ENCODE assay signal across 8 cellular contexts in the genomic region with DNA sequence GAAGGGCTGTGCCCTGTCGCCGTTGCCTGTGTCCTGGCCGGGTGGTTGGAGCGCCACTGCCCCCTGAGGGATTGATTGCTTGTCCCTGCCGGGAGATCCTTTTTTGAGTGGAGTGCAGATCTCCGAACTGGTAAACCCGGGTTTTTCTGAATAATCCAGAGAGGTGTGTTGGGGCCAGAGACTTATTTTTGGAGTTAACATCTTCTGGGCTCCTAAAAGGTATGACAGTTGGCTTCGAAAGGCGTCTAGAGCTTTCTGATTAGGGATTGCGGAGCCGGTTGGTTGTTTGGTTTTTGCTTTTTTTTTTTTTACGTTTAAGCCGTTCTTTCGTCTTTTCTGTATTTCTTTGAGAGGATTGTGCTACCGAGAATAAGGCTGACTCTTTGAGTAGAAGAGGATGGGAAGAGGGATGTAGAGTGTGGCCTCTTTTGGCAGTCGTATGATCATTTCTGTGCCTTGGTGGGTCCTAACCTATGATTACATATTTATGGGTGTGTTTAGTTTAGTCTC. TPM values are rescaled to one million over a fixed set of nuclear protein-coding genes. Genes with fewer than 3 reads are reported as not detected.
DNase-seq lines count a peak whose midpoint lies in the region; ATAC-seq and TF ChIP-seq lines count a peak whose summit lies in the region.

No MANE protein-coding gene starts in this region.

- H2BK120ac ChIP-seq in H9 (ENCODE audit: low read depth, low read length, poor library complexity, severe bottlenecking) = no peak overlapping the region

- H3K9ac ChIP-seq in H9 (ENCODE audit: extremely low read depth, insufficient read length, low read length) (peak overlapping the region; percentile 83), adipocyte (ENCODE audit: low read length) (peak overlapping the region; percentile 98)

- H3K27ac Mint-ChIP-seq in H9 = no peak overlapping the region

- H3K4me1 Mint-ChIP-seq in H9 = peaks cover 4% of the 10 kb centered on the region in 2 experiments

- H3K4me2 ChIP-seq in H9 (ENCODE audit: insufficient read depth, insufficient read length, low read length) = peak overlapping the region; percentile 53

- H3K14ac ChIP-seq in H9 (ENCODE audit: insufficient read depth, low read length) = peak overlapping the region; percentile 93

- H3K4me1 ChIP-seq in A673 (ENCODE audit: insufficient read depth, low read length, poor library complexity, severe bottlenecking) = peaks cover 15% of the 10 kb centered on the region
- no peaks in the 10 kb centered on the region; the same call in 1 of the 2 replicates for H3K4me1 ChIP-seq in H9 (ENCODE audit: insufficient read depth, low read length)
- peaks cover 27% of the 10 kb centered on the region for H3K4me1 ChIP-seq in adipocyte (ENCODE audit: control insufficient read depth, insufficient read depth, low read length)
- H3K4me1 ChIP-seq in vagina = peaks cover 48% of the 10 kb centered on the region

- H3K27me3 ChIP-seq in A673 (replicated peaks; ENCODE audit: insufficient read depth, low read depth, low read length, poor library complexity) = no peaks in the 10 kb centered on the region
- no peaks in the 10 kb centered on the region for H3K27me3 ChIP-seq in H9 (ENCODE audit: insufficient read depth, low read length)
- no peaks in the 10 kb centered on the region for H3K27me3 ChIP-seq in adipocyte (replicated peaks; ENCODE audit: control insufficient read depth, insufficient read depth, low read length)
- H3K27me3 ChIP-seq in vagina = no peaks in the 10 kb centered on the region

- peaks cover 7% of the 10 kb centered on the region for H3K79me1 ChIP-seq in H9 (ENCODE audit: insufficient read depth, low read depth, low read length, poor library complexity, severe bottlenecking)

- no peak overlapping the region for H2AK5ac ChIP-seq in H9 (ENCODE audit: insufficient read length, low read length)

- peak; percentile 18 for DNase-seq in A673 (ENCODE audit: low spot score)
- DNase-seq in H9 = no peak
- no peak for DNase-seq in adipocyte (ENCODE audit: low read depth)
- DNase-seq in left colon = peak in 1 of 2 donors; percentile 52
- DNase-seq in vagina (ENCODE audit: extremely low spot score in 2 of 2) = no peak
- DNase-seq in activated CD8-positive, alpha-beta memory T cell treated with anti-CD3 and anti-CD28 coated beads, Interleukin-2, amount 50 U/mL, for 4 hours = no peak
- no peak for DNase-seq in omental fat pad (ENCODE audit: low spot score)

- no peaks in the 10 kb centered on the region for H4K20me1 ChIP-seq in H9 (ENCODE audit: control insufficient read depth, insufficient read depth, insufficient read length)

- H2BK5ac ChIP-seq in H9 (ENCODE audit: insufficient read length, low read length) = no peak overlapping the region

- no peak overlapping the region for H3T11ph ChIP-seq in H9 (ENCODE audit: low read length)

- H3K27me3 Mint-ChIP-seq in H9 (ENCODE audit: low read depth) = no peaks in the 10 kb centered on the region

- CTCF ChIA-PET in A673 (lab: Charles Lee) = interaction anchor here (0.6 kb wide), 1 partner anchor 82 kb away, joined by 3 read pairs; no protein-coding TSS in a partner anchor

- H2BK12ac ChIP-seq in H9 (ENCODE audit: insufficient read length, low read depth, low read length) = no peak overlapping the region

- BruUV-seq in A673 (replicated peaks; lab: Mats Ljungman, UMichigan) = no TSS peak

- TF ChIP-seq CTCF in A673 (conservative IDR thresholded peaks at IDR 0.05; ENCODE audit: low read depth, low read length) (no peak), H9 (conservative IDR thresholded peaks at IDR 0.05) (no peak), vagina (IDR thresholded peaks at IDR 0.05) (no peak), omental fat pad (IDR thresholded peaks at IDR 0.05) (no peak)

- no peak overlapping the region for H4K5ac ChIP-seq in H9 (ENCODE audit: insufficient read length, low read depth, low read length)

- H3K36me3 Mint-ChIP-seq in H9 (ENCODE audit: insufficient read depth in 1 of 3, low read depth in 3 of 3) = no peaks in the 10 kb centered on the region

- no peaks in the 10 kb centered on the region for H3K9me3 ChIP-seq in A673 (ENCODE audit: low read depth, low read length, poor library complexity, severe bottlenecking)
- no peaks in the 10 kb centered on the region for H3K9me3 ChIP-seq in H9 (ENCODE audit: control insufficient read depth, low read depth, low read length)
- H3K9me3 ChIP-seq in adipocyte (ENCODE audit: control insufficient read depth, low read length) = no peaks in the 10 kb centered on the region
- H3K9me3 ChIP-seq in vagina = no peaks in the 10 kb centered on the region

- H3K36me3 ChIP-seq in A673 (ENCODE audit: insufficient read depth, low read length, poor library complexity, severe bottlenecking) (no peaks in the 10 kb centered on the region), adipocyte (ENCODE audit: control insufficient read depth, insufficient read depth, low read length, severe bottlenecking) (no peaks in the 10 kb centered on the region), vagina (no peaks in the 10 kb centered on the region)

- H3K27ac ChIP-seq in A673 (ENCODE audit: low read depth, low read length, poor library complexity, severe bottlenecking) (peak overlapping the region; percentile 97), H9 (ENCODE audit: insufficient read length, low read depth, low read length) (no peak overlapping the region), vagina (peak overlapping the region; percentile 84)

- no peak overlapping the region for H4K8ac ChIP-seq in H9 (replicated peaks; ENCODE audit: insufficient read length, low read depth, low read length)

- POLR2A ChIA-PET in A673 (lab: Charles Lee; ENCODE audit: low non-redundant PET) = no interaction called here

- WGBS in H9 (ENCODE audit: extremely low coverage, insufficient read length, low lambda C conversion rate) = no CpG with 5 or more reads among the region's 16 CpGs

- no peak overlapping the region for H3K23ac ChIP-seq in H9 (ENCODE audit: insufficient read length, low read depth, low read length)

- no peak overlapping the region for H2BK15ac ChIP-seq in H9 (ENCODE audit: low read depth, low read length)

- TF ChIP-seq POLR2A in vagina (IDR thresholded peaks at IDR 0.05) = no peak

- H3K9me3 Mint-ChIP-seq in H9 = no peaks in the 10 kb centered on the region; a peak in 1 of 5 replicates

- H3K4me3 Mint-ChIP-seq in H9 = no peak overlapping the region

- H3K18ac ChIP-seq in H9 (ENCODE audit: insufficient read length, low read depth, low read length) = no peak overlapping the region

- no peak overlapping the region for H4K91ac ChIP-seq in H9 (ENCODE audit: insufficient read length, low read depth, low read length)

- no peak overlapping the region for H3K4ac ChIP-seq in H9 (ENCODE audit: low read depth, low read length)

- no peak overlapping the region for H2BK20ac ChIP-seq in H9 (ENCODE audit: low read depth, low read length, poor library complexity, severe bottlenecking)

- ATAC-seq in left colon = peak; percentile 64
- ATAC-seq in GM21423 (IDR thresholded peaks at IDR 0.05; ENCODE audit: unreplicated experiment) = no peak
- no peak for ATAC-seq in omental fat pad (ENCODE audit: low FRiP score)

- H3K4me3 ChIP-seq in A673 (ENCODE audit: low read depth, low read length, poor library complexity, severe bottlenecking) (peak overlapping the region; percentile 95), adipocyte (ENCODE audit: low read length) (peak overlapping the region; percentile 99), vagina (peak overlapping the region; percentile 73 to 96)

- H3K23me2 ChIP-seq in H9 (ENCODE audit: insufficient read length, low read depth, low read length, poor library complexity, severe bottlenecking) = peaks cover 9% of the 10 kb centered on the region

- no peak overlapping the region for H2AFZ ChIP-seq in H9 (ENCODE audit: low read length)

- no peak overlapping the region for H3K56ac ChIP-seq in H9 (ENCODE audit: insufficient read length, low read depth, low read length)

- intact Hi-C loops in A673 (cut with micrococcal nuclease; ENCODE audit: unreplicated experiment) (no loop called here), left colon (cut with DNase I, micrococcal nuclease) (no loop called here), vagina (cut with DNase I) (no loop called here)

- H3K79me2 ChIP-seq in H9 (ENCODE audit: insufficient read depth, low read length) = peaks cover 35% of the 10 kb centered on the region

RNA-seq across cellular contexts. Expression of gene RLF, which starts 0.8 kb away (rescaled TPM):
- 17.1 and 18.1 TPM in 2 replicates for total RNA-seq in A673 (2021)
- 18.4 and 19.2 TPM in 2 replicates for total RNA-seq in H9 (2021)
- total RNA-seq in left colon = 10 to 100 TPM in 1 of 2 donors, 1 to 10 TPM in 1; 9.5 to 14.7 TPM
- total RNA-seq in vagina = 16.9 TPM
- 10 to 100 TPM; 13.7 to 27.7 (median 21.7) TPM for total RNA-seq in omental fat pad
